ENCODE assay signal across 1 cellular context in genomic region chr9:131706608-131706970, GRCh38.
TF ChIP-seq lines count a peak whose summit lies in the region.

No MANE protein-coding gene starts in this region.

TF ChIP-seq in liver, 16 proteins besides CTCF, POLR2A, EP300 and RAD21 (continued from another document):
- TF ChIP-seq REST (IDR thresholded peaks at IDR 0.05) (no peak), TAF1 (conservative IDR thresholded peaks at IDR 0.05) (no peak), JUND (IDR thresholded peaks at IDR 0.05) (no peak), GABPA (IDR thresholded peaks at IDR 0.05 in 1 of 2, conservative IDR thresholded peaks at IDR 0.05 in 1 of 2) (no peak)
TF ChIP-seq in liver: peak in this region for 5.
